Comparison of ENCODE assay signal across 1 cellular context in the genomic region with DNA sequence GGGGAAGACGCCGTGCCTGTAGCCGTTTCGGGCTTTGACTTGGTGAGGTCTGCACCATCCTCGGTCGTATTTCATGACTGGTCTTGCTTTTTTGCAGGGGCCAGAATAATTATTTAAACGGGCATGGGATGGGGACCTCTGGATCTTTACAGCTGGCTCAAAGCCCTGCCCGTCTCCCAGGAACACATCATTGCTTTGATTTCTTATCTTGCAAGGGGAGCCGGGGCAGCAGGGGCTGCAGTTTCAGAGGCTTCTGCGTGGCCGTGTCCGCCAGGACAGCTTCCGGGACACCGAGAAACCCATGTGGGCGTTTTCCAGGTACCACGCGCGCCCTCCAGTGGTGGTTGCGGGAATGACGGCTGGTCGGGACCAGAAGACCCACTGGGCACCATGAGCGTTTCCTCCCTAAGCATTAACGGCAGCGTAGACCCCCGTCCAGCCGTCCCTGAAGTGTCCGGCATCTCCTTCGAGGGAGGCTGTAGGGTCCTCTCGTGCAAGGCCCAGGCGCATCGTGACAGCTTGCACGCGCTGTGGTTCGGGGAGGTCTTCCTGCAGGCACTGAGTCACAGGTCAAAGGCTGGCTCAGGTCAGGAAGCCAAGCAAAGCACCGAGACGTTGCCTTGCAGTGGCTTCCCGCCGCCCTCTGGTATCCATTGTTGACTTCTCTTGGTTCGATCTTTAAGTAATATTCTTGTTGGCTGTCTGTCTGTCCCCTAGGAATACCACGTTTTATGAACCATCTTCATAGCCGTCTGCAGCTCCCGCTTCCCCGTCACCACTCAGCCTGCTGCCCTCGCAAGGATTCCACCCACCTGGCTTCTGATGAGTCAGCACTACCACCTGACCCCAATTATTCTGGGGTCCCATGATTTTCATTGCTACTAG.
TF ChIP-seq lines count a peak whose summit lies in the region.

No MANE protein-coding gene starts in this region.

TF ChIP-seq in K562, 482 proteins besides CTCF, POLR2A, EP300 and RAD21 (continued from another document and continues in another):
- TF ChIP-seq, protein P1, sequence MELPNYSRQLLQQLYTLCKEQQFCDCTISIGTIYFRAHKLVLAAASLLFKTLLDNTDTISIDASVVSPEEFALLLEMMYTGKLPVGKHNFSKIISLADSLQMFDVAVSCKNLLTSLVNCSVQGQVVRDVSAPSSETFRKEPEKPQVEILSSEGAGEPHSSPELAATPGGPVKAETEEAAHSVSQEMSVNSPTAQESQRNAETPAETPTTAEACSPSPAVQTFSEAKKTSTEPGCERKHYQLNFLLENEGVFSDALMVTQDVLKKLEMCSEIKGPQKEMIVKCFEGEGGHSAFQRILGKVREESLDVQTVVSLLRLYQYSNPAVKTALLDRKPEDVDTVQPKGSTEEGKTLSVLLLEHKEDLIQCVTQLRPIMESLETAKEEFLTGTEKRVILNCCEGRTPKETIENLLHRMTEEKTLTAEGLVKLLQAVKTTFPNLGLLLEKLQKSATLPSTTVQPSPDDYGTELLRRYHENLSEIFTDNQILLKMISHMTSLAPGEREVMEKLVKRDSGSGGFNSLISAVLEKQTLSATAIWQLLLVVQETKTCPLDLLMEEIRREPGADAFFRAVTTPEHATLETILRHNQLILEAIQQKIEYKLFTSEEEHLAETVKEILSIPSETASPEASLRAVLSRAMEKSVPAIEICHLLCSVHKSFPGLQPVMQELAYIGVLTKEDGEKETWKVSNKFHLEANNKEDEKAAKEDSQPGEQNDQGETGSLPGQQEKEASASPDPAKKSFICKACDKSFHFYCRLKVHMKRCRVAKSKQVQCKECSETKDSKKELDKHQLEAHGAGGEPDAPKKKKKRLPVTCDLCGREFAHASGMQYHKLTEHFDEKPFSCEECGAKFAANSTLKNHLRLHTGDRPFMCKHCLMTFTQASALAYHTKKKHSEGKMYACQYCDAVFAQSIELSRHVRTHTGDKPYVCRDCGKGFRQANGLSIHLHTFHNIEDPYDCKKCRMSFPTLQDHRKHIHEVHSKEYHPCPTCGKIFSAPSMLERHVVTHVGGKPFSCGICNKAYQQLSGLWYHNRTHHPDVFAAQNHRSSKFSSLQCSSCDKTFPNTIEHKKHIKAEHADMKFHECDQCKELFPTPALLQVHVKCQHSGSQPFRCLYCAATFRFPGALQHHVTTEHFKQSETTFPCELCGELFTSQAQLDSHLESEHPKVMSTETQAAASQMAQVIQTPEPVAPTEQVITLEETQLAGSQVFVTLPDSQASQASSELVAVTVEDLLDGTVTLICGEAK (IDR thresholded peaks at IDR 0.05): no peak
- TF ChIP-seq, protein P1 (CRISPR knock-in tag; IDR thresholded peaks at IDR 0.05): peak; percentile 41; the same call in 1 of the 2 replicates
- TF ChIP-seq TARDBP (IDR thresholded peaks at IDR 0.05) (peak; percentile 74), ETV1 (tag; conservative IDR thresholded peaks at IDR 0.05; ENCODE audit: low read depth) (peak; percentile 68), KLF1 (tag; IDR thresholded peaks at IDR 0.05) (no peak), RBFOX2 (IDR thresholded peaks at IDR 0.05; ENCODE audit: low read depth, low read length) (peak; percentile 69), EP400 (IDR thresholded peaks at IDR 0.05) (peak; percentile 80), TCF3 (CRISPR knock-in tag; IDR thresholded peaks at IDR 0.05) (no peak), ZNF507 (tag; conservative IDR thresholded peaks at IDR 0.05) (no peak), NUFIP1 (IDR thresholded peaks at IDR 0.05; ENCODE audit: partially characterized antibody) (no peak), ZNF184 (CRISPR knock-in tag; IDR thresholded peaks at IDR 0.05) (no peak), JUNB (CRISPR knock-in tag; conservative IDR thresholded peaks at IDR 0.05) (0 out of 2 replicates have a peak, but pooled peaks have one; percentile 11), HDAC1 (IDR thresholded peaks at IDR 0.05) (peak in 1 of 2 experiments; percentile 70; a peak in 2 of 4 replicates), ARID2 (IDR thresholded peaks at IDR 0.05) (no peak)
- TF ChIP-seq, protein P2, sequence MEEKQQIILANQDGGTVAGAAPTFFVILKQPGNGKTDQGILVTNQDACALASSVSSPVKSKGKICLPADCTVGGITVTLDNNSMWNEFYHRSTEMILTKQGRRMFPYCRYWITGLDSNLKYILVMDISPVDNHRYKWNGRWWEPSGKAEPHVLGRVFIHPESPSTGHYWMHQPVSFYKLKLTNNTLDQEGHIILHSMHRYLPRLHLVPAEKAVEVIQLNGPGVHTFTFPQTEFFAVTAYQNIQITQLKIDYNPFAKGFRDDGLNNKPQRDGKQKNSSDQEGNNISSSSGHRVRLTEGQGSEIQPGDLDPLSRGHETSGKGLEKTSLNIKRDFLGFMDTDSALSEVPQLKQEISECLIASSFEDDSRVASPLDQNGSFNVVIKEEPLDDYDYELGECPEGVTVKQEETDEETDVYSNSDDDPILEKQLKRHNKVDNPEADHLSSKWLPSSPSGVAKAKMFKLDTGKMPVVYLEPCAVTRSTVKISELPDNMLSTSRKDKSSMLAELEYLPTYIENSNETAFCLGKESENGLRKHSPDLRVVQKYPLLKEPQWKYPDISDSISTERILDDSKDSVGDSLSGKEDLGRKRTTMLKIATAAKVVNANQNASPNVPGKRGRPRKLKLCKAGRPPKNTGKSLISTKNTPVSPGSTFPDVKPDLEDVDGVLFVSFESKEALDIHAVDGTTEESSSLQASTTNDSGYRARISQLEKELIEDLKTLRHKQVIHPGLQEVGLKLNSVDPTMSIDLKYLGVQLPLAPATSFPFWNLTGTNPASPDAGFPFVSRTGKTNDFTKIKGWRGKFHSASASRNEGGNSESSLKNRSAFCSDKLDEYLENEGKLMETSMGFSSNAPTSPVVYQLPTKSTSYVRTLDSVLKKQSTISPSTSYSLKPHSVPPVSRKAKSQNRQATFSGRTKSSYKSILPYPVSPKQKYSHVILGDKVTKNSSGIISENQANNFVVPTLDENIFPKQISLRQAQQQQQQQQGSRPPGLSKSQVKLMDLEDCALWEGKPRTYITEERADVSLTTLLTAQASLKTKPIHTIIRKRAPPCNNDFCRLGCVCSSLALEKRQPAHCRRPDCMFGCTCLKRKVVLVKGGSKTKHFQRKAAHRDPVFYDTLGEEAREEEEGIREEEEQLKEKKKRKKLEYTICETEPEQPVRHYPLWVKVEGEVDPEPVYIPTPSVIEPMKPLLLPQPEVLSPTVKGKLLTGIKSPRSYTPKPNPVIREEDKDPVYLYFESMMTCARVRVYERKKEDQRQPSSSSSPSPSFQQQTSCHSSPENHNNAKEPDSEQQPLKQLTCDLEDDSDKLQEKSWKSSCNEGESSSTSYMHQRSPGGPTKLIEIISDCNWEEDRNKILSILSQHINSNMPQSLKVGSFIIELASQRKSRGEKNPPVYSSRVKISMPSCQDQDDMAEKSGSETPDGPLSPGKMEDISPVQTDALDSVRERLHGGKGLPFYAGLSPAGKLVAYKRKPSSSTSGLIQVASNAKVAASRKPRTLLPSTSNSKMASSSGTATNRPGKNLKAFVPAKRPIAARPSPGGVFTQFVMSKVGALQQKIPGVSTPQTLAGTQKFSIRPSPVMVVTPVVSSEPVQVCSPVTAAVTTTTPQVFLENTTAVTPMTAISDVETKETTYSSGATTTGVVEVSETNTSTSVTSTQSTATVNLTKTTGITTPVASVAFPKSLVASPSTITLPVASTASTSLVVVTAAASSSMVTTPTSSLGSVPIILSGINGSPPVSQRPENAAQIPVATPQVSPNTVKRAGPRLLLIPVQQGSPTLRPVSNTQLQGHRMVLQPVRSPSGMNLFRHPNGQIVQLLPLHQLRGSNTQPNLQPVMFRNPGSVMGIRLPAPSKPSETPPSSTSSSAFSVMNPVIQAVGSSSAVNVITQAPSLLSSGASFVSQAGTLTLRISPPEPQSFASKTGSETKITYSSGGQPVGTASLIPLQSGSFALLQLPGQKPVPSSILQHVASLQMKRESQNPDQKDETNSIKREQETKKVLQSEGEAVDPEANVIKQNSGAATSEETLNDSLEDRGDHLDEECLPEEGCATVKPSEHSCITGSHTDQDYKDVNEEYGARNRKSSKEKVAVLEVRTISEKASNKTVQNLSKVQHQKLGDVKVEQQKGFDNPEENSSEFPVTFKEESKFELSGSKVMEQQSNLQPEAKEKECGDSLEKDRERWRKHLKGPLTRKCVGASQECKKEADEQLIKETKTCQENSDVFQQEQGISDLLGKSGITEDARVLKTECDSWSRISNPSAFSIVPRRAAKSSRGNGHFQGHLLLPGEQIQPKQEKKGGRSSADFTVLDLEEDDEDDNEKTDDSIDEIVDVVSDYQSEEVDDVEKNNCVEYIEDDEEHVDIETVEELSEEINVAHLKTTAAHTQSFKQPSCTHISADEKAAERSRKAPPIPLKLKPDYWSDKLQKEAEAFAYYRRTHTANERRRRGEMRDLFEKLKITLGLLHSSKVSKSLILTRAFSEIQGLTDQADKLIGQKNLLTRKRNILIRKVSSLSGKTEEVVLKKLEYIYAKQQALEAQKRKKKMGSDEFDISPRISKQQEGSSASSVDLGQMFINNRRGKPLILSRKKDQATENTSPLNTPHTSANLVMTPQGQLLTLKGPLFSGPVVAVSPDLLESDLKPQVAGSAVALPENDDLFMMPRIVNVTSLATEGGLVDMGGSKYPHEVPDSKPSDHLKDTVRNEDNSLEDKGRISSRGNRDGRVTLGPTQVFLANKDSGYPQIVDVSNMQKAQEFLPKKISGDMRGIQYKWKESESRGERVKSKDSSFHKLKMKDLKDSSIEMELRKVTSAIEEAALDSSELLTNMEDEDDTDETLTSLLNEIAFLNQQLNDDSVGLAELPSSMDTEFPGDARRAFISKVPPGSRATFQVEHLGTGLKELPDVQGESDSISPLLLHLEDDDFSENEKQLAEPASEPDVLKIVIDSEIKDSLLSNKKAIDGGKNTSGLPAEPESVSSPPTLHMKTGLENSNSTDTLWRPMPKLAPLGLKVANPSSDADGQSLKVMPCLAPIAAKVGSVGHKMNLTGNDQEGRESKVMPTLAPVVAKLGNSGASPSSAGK (IDR thresholded peaks at IDR 0.05): peak; percentile 75
- TF ChIP-seq, protein P3, sequence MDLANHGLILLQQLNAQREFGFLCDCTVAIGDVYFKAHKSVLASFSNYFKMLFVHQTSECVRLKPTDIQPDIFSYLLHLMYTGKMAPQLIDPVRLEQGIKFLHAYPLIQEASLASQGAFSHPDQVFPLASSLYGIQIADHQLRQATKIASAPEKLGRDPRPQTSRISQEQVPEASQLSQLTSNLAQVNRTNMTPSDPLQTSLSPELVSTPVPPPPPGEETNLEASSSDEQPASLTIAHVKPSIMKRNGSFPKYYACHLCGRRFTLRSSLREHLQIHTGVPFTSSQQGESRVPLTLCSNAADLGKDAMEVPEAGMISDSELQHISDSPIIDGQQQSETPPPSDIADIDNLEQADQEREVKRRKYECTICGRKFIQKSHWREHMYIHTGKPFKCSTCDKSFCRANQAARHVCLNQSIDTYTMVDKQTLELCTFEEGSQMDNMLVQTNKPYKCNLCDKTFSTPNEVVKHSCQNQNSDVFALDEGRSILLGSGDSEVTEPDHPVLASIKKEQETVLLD (IDR thresholded peaks at IDR 0.05): 0 out of 2 replicates have a peak, but pooled peaks have one; percentile 49
- TF ChIP-seq, protein P4, sequence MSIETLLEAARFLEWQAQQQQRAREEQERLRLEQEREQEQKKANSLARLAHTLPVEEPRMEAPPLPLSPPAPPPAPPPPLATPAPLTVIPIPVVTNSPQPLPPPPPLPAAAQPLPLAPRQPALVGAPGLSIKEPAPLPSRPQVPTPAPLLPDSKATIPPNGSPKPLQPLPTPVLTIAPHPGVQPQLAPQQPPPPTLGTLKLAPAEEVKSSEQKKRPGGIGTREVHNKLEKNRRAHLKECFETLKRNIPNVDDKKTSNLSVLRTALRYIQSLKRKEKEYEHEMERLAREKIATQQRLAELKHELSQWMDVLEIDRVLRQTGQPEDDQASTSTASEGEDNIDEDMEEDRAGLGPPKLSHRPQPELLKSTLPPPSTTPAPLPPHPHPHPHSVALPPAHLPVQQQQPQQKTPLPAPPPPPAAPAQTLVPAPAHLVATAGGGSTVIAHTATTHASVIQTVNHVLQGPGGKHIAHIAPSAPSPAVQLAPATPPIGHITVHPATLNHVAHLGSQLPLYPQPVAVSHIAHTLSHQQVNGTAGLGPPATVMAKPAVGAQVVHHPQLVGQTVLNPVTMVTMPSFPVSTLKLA (conservative IDR thresholded peaks at IDR 0.05): peak; percentile 74 to 76
- TF ChIP-seq, protein P5, sequence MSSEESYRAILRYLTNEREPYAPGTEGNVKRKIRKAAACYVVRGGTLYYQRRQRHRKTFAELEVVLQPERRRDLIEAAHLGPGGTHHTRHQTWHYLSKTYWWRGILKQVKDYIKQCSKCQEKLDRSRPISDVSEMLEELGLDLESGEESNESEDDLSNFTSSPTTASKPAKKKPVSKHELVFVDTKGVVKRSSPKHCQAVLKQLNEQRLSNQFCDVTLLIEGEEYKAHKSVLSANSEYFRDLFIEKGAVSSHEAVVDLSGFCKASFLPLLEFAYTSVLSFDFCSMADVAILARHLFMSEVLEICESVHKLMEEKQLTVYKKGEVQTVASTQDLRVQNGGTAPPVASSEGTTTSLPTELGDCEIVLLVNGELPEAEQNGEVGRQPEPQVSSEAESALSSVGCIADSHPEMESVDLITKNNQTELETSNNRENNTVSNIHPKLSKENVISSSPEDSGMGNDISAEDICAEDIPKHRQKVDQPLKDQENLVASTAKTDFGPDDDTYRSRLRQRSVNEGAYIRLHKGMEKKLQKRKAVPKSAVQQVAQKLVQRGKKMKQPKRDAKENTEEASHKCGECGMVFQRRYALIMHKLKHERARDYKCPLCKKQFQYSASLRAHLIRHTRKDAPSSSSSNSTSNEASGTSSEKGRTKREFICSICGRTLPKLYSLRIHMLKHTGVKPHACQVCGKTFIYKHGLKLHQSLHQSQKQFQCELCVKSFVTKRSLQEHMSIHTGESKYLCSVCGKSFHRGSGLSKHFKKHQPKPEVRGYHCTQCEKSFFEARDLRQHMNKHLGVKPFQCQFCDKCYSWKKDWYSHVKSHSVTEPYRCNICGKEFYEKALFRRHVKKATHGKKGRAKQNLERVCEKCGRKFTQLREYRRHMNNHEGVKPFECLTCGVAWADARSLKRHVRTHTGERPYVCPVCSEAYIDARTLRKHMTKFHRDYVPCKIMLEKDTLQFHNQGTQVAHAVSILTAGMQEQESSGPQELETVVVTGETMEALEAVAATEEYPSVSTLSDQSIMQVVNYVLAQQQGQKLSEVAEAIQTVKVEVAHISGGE (CRISPR knock-in tag; IDR thresholded peaks at IDR 0.05): peak in 1 of 3 experiments; percentile 62; a peak in 1 of 6 replicates
